1 cellular context compared by ENCODE assay signal in genomic region chr19:16470541-16470910, GRCh38.
TF ChIP-seq lines count a peak whose summit lies in the region.

No MANE protein-coding gene starts in this region.

TF ChIP-seq in GM12878, 131 proteins besides CTCF, POLR2A, EP300 and RAD21:
- TF ChIP-seq IKZF2 (IDR thresholded peaks at IDR 0.05) (no peak), ASH2L (IDR thresholded peaks at IDR 0.05; ENCODE audit: borderline replicate concordance, low read depth) (no peak), RCOR1 (conservative IDR thresholded peaks at IDR 0.05; ENCODE audit: low read depth, low read length) (no peak), DPF2 (IDR thresholded peaks at IDR 0.05) (no peak), IRF5 (IDR thresholded peaks at IDR 0.05; ENCODE audit: borderline replicate concordance) (no peak), NR2C2 (IDR thresholded peaks at IDR 0.05; ENCODE audit: borderline replicate concordance, control insufficient read depth, insufficient read length, low read depth) (no peak)
